In the genomic region with DNA sequence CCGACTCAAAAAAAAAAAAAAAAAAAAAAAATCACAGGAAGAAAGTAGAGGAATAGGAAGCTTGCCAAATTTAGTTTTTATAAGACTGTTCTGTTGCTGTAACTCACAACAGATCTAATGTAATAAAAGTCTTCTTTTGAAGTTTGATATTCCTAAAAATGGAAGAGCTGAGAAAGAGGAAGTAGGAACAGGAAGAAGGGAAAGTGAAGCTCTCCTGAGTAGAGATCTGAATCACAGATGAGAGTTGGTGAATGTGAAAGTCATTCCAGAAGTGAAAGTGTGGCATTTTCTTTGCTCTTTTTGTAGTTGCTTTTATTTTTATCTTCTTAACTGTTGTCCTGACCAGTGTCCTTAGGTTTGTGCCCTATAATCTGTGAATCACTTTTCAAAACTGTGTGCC, we compare ENCODE assay signal across 11 cellular contexts. TPM values are rescaled to one million over a fixed set of nuclear protein-coding genes. Genes with fewer than 3 reads are reported as not detected.
DNase-seq lines count a peak whose midpoint lies in the region; ATAC-seq and TF ChIP-seq lines count a peak whose summit lies in the region.
"Had no signal": no experiment of that assay in that cellular context is flagged by ENCODE, and none has a peak within 500 bp of the region (broad histone marks: within the 10 kb centered on the region; RNA-seq: fewer than 3 reads in every experiment).

No MANE protein-coding gene starts in this region.

- H3K9me3 ChIP-seq in cardiac muscle cell (ENCODE audit: low read depth) (no peaks in the 10 kb centered on the region), heart left ventricle (no peaks in the 10 kb centered on the region), OCI-LY3 (ENCODE audit: insufficient read depth, low read length) (no peaks in the 10 kb centered on the region), colonic mucosa (no peaks in the 10 kb centered on the region), ascending aorta (no peaks in the 10 kb centered on the region)
- H3K9me3 ChIP-seq: esophagus squamous epithelium had no signal

- TF ChIP-seq CTCF in cardiac muscle cell (IDR thresholded peaks at IDR 0.05; ENCODE audit: low read depth, low read length) (no peak), heart left ventricle (IDR thresholded peaks at IDR 0.05) (no peak), OCI-LY3 (IDR thresholded peaks at IDR 0.05; ENCODE audit: low read depth, low read length) (no peak), colonic mucosa (IDR thresholded peaks at IDR 0.05) (no peak), ascending aorta (IDR thresholded peaks at IDR 0.05) (no peak)

- WGBS in heart left ventricle, 4 donors: 33 to 75% (median 70%) methylated on average over 1 of the region's 1 CpG

- peak overlapping the region; percentile 23 to 34 for H3K27ac Mint-ChIP-seq in stimulated activated naive CD8-positive, alpha-beta T cell treated with anti-CD3 and anti-CD28 coated beads, Interleukin-15, amount 100 ng/mL, for 72 hours

- peaks cover 67% of the 10 kb centered on the region for H3K4me1 Mint-ChIP-seq in stimulated activated naive CD8-positive, alpha-beta T cell treated with anti-CD3 and anti-CD28 coated beads, Interleukin-15, amount 100 ng/mL, for 72 hours

- H3K9me3 Mint-ChIP-seq in stimulated activated naive CD8-positive, alpha-beta T cell treated with anti-CD3 and anti-CD28 coated beads, Interleukin-15, amount 100 ng/mL, for 72 hours: no peaks in the 10 kb centered on the region

- TF ChIP-seq POLR2A in heart left ventricle (IDR thresholded peaks at IDR 0.05): no peak

- H3K4me3 Mint-ChIP-seq in stimulated activated naive CD8-positive, alpha-beta T cell treated with anti-CD3 and anti-CD28 coated beads, Interleukin-15, amount 100 ng/mL, for 72 hours: peak overlapping the region; percentile 86

- DNase-seq in cardiac muscle cell (ENCODE audit: low read depth in 1 of 2, low spot score in 1 of 2) (no peak), heart left ventricle (no peak), colonic mucosa (no peak), ascending aorta (ENCODE audit: low spot score in 2 of 2) (no peak), UCSD-AML1 (lab: John Stamatoyannopoulos, UW; ENCODE audit: unreplicated experiment) (no peak), DMS153 (lab: John Stamatoyannopoulos, UW) (no peak)
- no peak for DNase-seq in stimulated activated naive CD8-positive, alpha-beta T cell treated with anti-CD3 and anti-CD28 coated beads, Interleukin-15, amount 100 ng/mL, for 72 hours
- DNase-seq: activated CD4-positive, CD25-positive, alpha-beta regulatory T cell treated with anti-CD3 and anti-CD28 coated beads, Interleukin-2, amount 50 U/mL, for 72 hours; esophagus squamous epithelium; NCI-H1048 had no signal

- H3K27me3 ChIP-seq in cardiac muscle cell: no peaks in the 10 kb centered on the region
- H3K27me3 ChIP-seq in heart left ventricle: no peaks in the 10 kb centered on the region
- H3K27me3 ChIP-seq in OCI-LY3 (ENCODE audit: low read depth, low read length): no peaks in the 10 kb centered on the region
- no peaks in the 10 kb centered on the region for H3K27me3 ChIP-seq in colonic mucosa
- H3K27me3 ChIP-seq in ascending aorta: no peaks in the 10 kb centered on the region
- H3K27me3 ChIP-seq: esophagus squamous epithelium had no signal

- H3K4me1 ChIP-seq in cardiac muscle cell (ENCODE audit: low read depth): peaks cover 29% of the 10 kb centered on the region
- peaks cover 2 to 77% (median 44%) of the 10 kb centered on the region in 12 donors for H3K4me1 ChIP-seq in heart left ventricle
- H3K4me1 ChIP-seq in OCI-LY3 (ENCODE audit: low read length): peaks cover 23% of the 10 kb centered on the region
- H3K4me1 ChIP-seq in colonic mucosa: peaks cover 32% of the 10 kb centered on the region
- peaks cover 11 to 44% of the 10 kb centered on the region in 2 donors for H3K4me1 ChIP-seq in ascending aorta

- H3K4me2 ChIP-seq in OCI-LY3 (ENCODE audit: low read length): peak overlapping the region; percentile 84

- intact Hi-C loops in heart left ventricle (cut with DNase I) (loop anchor here in 2 of 10 donors (5.0 kb wide), 2 partner anchors 34 to 69 kb away; a partner anchor contains a TSS), colonic mucosa (cut with DNase I) (no loop called here), ascending aorta (cut with DNase I) (no loop called here)

- H3K9ac ChIP-seq in OCI-LY3 (ENCODE audit: low read length): peak overlapping the region; percentile 33; the same call in 1 of the 2 replicates
- peak overlapping the region in 1 of 2 donors; percentile 51 for H3K9ac ChIP-seq in colonic mucosa (ENCODE audit: low read depth in 2 of 2, low read length in 2 of 2)

- no peak overlapping the region for H2AFZ ChIP-seq in OCI-LY3 (ENCODE audit: low read depth, low read length)

- H3K27me3 Mint-ChIP-seq in stimulated activated naive CD8-positive, alpha-beta T cell treated with anti-CD3 and anti-CD28 coated beads, Interleukin-15, amount 100 ng/mL, for 72 hours: no peaks in the 10 kb centered on the region

- peaks cover 91% of the 10 kb centered on the region for H3K79me2 ChIP-seq in OCI-LY3 (ENCODE audit: low read length)

- no peak for ATAC-seq in heart left ventricle
- ATAC-seq in stimulated activated naive CD8-positive, alpha-beta T cell treated with anti-CD3 and anti-CD28 coated beads, Interleukin-15, amount 100 ng/mL, for 72 hours: no peak

- peak overlapping the region; percentile 89 for H3K27ac ChIP-seq in cardiac muscle cell
- peak overlapping the region in 1 of 12 donors; percentile 51 for H3K27ac ChIP-seq in heart left ventricle
- peak overlapping the region; percentile 86 for H3K27ac ChIP-seq in OCI-LY3 (ENCODE audit: low read length)
- H3K27ac ChIP-seq in colonic mucosa: peak overlapping the region; percentile 34
- no peak overlapping the region for H3K27ac ChIP-seq in ascending aorta

- no peak overlapping the region for H3K4me3 ChIP-seq in cardiac muscle cell
- peak overlapping the region in 1 of 12 donors; percentile 7 for H3K4me3 ChIP-seq in heart left ventricle
- peak overlapping the region; percentile 82 for H3K4me3 ChIP-seq in OCI-LY3 (ENCODE audit: low read length)
- no peak overlapping the region for H3K4me3 ChIP-seq in colonic mucosa
- peak overlapping the region in 1 of 2 donors; percentile 84 for H3K4me3 ChIP-seq in ascending aorta

- H3K36me3 ChIP-seq in cardiac muscle cell (no peaks in the 10 kb centered on the region), heart left ventricle (peaks cover 0 to 15% (median 6%) of the 10 kb centered on the region in 9 donors), OCI-LY3 (replicated peaks; ENCODE audit: low read depth, low read length) (peaks cover 39% of the 10 kb centered on the region), colonic mucosa (no peaks in the 10 kb centered on the region), ascending aorta (peaks cover 2 to 4% of the 10 kb centered on the region in 2 donors)

- H4K20me1 ChIP-seq in OCI-LY3 (ENCODE audit: insufficient read depth, low read length): peaks cover 12% of the 10 kb centered on the region; the same call in 1 of the 2 replicates

RNA-seq across cellular contexts. Expression of a gene that starts 2.1 kb away (rescaled TPM):
- total RNA-seq in cardiac muscle cell (83.1 and 113 TPM in 2 replicates), heart left ventricle (100 to 1,000 TPM in 2 of 9 donors, 10 to 100 TPM in 7; 61.0 to 114 (median 70.8) TPM), colonic mucosa (100 to 1,000 TPM in 1 of 2 donors, 10 to 100 TPM in 1; 68.0 to 127 TPM), ascending aorta (89.7 TPM)
- polyA plus RNA-seq in cardiac muscle cell (85.2 and 92.9 TPM in 2 replicates), heart left ventricle (10 to 100 TPM; 36.8 to 52.7 TPM)

RNA-seq across cellular contexts. Expression of a gene that starts 11.8 kb away (rescaled TPM):
- total RNA-seq in cardiac muscle cell: 113 and 141 TPM in 2 replicates
- 60.6 and 66.0 TPM in 2 replicates for polyA plus RNA-seq in cardiac muscle cell
- total RNA-seq in heart left ventricle: 10 to 100 TPM; 24.7 to 60.9 (median 33.9) TPM
- 10 to 100 TPM; 15.3 to 24.8 TPM for polyA plus RNA-seq in heart left ventricle
- total RNA-seq in colonic mucosa: 10 to 100 TPM; 20.2 to 46.8 TPM
- total RNA-seq in ascending aorta: 5.0 TPM

Comparison
In these comparisons a context has a peak if more than half of its experiments do, and no peak if none do; other contexts are left out.
1. H3K27ac ChIP-seq: peak in cardiac muscle cell (single experiment), OCI-LY3 (single experiment) and colonic mucosa (single experiment); none in ascending aorta (0 of 2).